1 cellular context compared by ENCODE assay signal in genomic region chr16:4475880-4476790, GRCh38.
TF ChIP-seq lines count a peak whose summit lies in the region.

TSS of gene HMOX2 (plus strand) at chr16:4476398. CDS start at chr16:4505525, 29,127 bp downstream.

TF ChIP-seq in HepG2, 621 proteins besides CTCF, POLR2A, EP300 and RAD21 (continued from another document and continues in another):
- TF ChIP-seq, protein P1, sequence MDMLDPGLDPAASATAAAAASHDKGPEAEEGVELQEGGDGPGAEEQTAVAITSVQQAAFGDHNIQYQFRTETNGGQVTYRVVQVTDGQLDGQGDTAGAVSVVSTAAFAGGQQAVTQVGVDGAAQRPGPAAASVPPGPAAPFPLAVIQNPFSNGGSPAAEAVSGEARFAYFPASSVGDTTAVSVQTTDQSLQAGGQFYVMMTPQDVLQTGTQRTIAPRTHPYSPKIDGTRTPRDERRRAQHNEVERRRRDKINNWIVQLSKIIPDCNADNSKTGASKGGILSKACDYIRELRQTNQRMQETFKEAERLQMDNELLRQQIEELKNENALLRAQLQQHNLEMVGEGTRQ (IDR thresholded peaks at IDR 0.05; ENCODE audit: low read depth, low read length): no peak
- TF ChIP-seq, protein P1 (CRISPR knock-in tag; IDR thresholded peaks at IDR 0.05; ENCODE audit: borderline replicate concordance): peak; percentile 15; the same call in 1 of the 2 replicates
- TF ChIP-seq ZNF550 (CRISPR knock-in tag; IDR thresholded peaks at IDR 0.05; ENCODE audit: borderline replicate concordance) (no peak), ARID5B (CRISPR knock-in tag; IDR thresholded peaks at IDR 0.05) (peak; percentile 62), PHF8 (CRISPR knock-in tag; IDR thresholded peaks at IDR 0.05) (peak; percentile 88), DZIP1 (CRISPR knock-in tag; IDR thresholded peaks at IDR 0.05) (peak; percentile 71), ISX (CRISPR knock-in tag; conservative IDR thresholded peaks at IDR 0.05) (no peak), RBFOX2 (IDR thresholded peaks at IDR 0.05; ENCODE audit: low read depth, low read length) (peak; percentile 90), TARDBP (CRISPR knock-in tag; IDR thresholded peaks at IDR 0.05) (peak; percentile 88), ZKSCAN1 (IDR thresholded peaks at IDR 0.05; ENCODE audit: low read length) (no peak), RFXAP (CRISPR knock-in tag; IDR thresholded peaks at IDR 0.05; ENCODE audit: borderline replicate concordance) (peak; percentile 85; the same call in 1 of the 2 replicates), MEF2D (CRISPR knock-in tag; IDR thresholded peaks at IDR 0.05) (no peak), SOX13 (IDR thresholded peaks at IDR 0.05) (no peak), SOX13 (CRISPR knock-in tag; conservative IDR thresholded peaks at IDR 0.05 in 1 of 2, IDR thresholded peaks at IDR 0.05 in 1 of 2) (peak in 1 of 2 experiments; percentile 72; a peak in 2 of 4 replicates), ISL2 (CRISPR knock-in tag; IDR thresholded peaks at IDR 0.05) (peak; percentile 28; the same call in 1 of the 2 replicates), HOXA5 (CRISPR knock-in tag; IDR thresholded peaks at IDR 0.05) (no peak; the same call in 1 of the 2 replicates), SMAD3 (CRISPR knock-in tag; IDR thresholded peaks at IDR 0.05) (no peak), NCOA1 (CRISPR knock-in tag; IDR thresholded peaks at IDR 0.05) (no peak), ZNF670 (CRISPR knock-in tag; IDR thresholded peaks at IDR 0.05; ENCODE audit: borderline replicate concordance) (no peak), U2AF1 (optimal IDR thresholded peaks at IDR 0.05; ENCODE audit: low read depth, low read length) (no peak), ZNF639 (CRISPR knock-in tag; conservative IDR thresholded peaks at IDR 0.05) (no peak), ETV5 (CRISPR knock-in tag; IDR thresholded peaks at IDR 0.05; ENCODE audit: borderline replicate concordance) (peak; percentile 80), KDM1A (CRISPR knock-in tag; IDR thresholded peaks at IDR 0.05) (no peak), SOX6 (IDR thresholded peaks at IDR 0.05) (no peak), SOX6 (CRISPR knock-in tag; IDR thresholded peaks at IDR 0.05) (no peak), CHD2 (IDR thresholded peaks at IDR 0.05; ENCODE audit: low read depth, low read length) (peak; percentile 32; the same call in 1 of the 2 replicates), SMARCC2 (IDR thresholded peaks at IDR 0.05) (no peak), ZNF24 (IDR thresholded peaks at IDR 0.05) (no peak), NFYC (CRISPR knock-in tag; IDR thresholded peaks at IDR 0.05) (peak; percentile 48; the same call in 1 of the 2 replicates), FOSL1 (CRISPR knock-in tag; IDR thresholded peaks at IDR 0.05; ENCODE audit: borderline replicate concordance) (no peak)
- TF ChIP-seq, protein P2, sequence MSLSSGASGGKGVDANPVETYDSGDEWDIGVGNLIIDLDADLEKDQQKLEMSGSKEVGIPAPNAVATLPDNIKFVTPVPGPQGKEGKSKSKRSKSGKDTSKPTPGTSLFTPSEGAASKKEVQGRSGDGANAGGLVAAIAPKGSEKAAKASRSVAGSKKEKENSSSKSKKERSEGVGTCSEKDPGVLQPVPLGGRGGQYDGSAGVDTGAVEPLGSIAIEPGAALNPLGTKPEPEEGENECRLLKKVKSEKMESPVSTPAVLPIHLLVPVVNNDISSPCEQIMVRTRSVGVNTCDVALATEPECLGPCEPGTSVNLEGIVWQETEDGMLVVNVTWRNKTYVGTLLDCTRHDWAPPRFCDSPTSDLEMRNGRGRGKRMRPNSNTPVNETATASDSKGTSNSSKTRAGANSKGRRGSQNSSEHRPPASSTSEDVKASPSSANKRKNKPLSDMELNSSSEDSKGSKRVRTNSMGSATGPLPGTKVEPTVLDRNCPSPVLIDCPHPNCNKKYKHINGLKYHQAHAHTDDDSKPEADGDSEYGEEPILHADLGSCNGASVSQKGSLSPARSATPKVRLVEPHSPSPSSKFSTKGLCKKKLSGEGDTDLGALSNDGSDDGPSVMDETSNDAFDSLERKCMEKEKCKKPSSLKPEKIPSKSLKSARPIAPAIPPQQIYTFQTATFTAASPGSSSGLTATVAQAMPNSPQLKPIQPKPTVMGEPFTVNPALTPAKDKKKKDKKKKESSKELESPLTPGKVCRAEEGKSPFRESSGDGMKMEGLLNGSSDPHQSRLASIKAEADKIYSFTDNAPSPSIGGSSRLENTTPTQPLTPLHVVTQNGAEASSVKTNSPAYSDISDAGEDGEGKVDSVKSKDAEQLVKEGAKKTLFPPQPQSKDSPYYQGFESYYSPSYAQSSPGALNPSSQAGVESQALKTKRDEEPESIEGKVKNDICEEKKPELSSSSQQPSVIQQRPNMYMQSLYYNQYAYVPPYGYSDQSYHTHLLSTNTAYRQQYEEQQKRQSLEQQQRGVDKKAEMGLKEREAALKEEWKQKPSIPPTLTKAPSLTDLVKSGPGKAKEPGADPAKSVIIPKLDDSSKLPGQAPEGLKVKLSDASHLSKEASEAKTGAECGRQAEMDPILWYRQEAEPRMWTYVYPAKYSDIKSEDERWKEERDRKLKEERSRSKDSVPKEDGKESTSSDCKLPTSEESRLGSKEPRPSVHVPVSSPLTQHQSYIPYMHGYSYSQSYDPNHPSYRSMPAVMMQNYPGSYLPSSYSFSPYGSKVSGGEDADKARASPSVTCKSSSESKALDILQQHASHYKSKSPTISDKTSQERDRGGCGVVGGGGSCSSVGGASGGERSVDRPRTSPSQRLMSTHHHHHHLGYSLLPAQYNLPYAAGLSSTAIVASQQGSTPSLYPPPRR (CRISPR knock-in tag; IDR thresholded peaks at IDR 0.05; ENCODE audit: borderline replicate concordance): peak; percentile 60; the same call in 1 of the 2 replicates
- TF ChIP-seq, protein P3, sequence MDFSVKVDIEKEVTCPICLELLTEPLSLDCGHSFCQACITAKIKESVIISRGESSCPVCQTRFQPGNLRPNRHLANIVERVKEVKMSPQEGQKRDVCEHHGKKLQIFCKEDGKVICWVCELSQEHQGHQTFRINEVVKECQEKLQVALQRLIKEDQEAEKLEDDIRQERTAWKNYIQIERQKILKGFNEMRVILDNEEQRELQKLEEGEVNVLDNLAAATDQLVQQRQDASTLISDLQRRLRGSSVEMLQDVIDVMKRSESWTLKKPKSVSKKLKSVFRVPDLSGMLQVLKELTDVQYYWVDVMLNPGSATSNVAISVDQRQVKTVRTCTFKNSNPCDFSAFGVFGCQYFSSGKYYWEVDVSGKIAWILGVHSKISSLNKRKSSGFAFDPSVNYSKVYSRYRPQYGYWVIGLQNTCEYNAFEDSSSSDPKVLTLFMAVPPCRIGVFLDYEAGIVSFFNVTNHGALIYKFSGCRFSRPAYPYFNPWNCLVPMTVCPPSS (IDR thresholded peaks at IDR 0.05): no peak
- TF ChIP-seq, protein P4, sequence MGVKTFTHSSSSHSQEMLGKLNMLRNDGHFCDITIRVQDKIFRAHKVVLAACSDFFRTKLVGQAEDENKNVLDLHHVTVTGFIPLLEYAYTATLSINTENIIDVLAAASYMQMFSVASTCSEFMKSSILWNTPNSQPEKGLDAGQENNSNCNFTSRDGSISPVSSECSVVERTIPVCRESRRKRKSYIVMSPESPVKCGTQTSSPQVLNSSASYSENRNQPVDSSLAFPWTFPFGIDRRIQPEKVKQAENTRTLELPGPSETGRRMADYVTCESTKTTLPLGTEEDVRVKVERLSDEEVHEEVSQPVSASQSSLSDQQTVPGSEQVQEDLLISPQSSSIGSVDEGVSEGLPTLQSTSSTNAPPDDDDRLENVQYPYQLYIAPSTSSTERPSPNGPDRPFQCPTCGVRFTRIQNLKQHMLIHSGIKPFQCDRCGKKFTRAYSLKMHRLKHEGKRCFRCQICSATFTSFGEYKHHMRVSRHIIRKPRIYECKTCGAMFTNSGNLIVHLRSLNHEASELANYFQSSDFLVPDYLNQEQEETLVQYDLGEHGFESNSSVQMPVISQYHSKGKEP (CRISPR knock-in tag; IDR thresholded peaks at IDR 0.05): 0 out of 2 replicates have a peak, but pooled peaks have one; percentile 28
- TF ChIP-seq, protein P5, sequence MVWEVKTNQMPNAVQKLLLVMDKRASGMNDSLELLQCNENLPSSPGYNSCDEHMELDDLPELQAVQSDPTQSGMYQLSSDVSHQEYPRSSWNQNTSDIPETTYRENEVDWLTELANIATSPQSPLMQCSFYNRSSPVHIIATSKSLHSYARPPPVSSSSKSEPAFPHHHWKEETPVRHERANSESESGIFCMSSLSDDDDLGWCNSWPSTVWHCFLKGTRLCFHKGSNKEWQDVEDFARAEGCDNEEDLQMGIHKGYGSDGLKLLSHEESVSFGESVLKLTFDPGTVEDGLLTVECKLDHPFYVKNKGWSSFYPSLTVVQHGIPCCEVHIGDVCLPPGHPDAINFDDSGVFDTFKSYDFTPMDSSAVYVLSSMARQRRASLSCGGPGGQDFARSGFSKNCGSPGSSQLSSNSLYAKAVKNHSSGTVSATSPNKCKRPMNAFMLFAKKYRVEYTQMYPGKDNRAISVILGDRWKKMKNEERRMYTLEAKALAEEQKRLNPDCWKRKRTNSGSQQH (CRISPR knock-in tag; IDR thresholded peaks at IDR 0.05; ENCODE audit: low read depth): peak; percentile 61; the same call in 1 of the 2 replicates
- TF ChIP-seq, protein P6, sequence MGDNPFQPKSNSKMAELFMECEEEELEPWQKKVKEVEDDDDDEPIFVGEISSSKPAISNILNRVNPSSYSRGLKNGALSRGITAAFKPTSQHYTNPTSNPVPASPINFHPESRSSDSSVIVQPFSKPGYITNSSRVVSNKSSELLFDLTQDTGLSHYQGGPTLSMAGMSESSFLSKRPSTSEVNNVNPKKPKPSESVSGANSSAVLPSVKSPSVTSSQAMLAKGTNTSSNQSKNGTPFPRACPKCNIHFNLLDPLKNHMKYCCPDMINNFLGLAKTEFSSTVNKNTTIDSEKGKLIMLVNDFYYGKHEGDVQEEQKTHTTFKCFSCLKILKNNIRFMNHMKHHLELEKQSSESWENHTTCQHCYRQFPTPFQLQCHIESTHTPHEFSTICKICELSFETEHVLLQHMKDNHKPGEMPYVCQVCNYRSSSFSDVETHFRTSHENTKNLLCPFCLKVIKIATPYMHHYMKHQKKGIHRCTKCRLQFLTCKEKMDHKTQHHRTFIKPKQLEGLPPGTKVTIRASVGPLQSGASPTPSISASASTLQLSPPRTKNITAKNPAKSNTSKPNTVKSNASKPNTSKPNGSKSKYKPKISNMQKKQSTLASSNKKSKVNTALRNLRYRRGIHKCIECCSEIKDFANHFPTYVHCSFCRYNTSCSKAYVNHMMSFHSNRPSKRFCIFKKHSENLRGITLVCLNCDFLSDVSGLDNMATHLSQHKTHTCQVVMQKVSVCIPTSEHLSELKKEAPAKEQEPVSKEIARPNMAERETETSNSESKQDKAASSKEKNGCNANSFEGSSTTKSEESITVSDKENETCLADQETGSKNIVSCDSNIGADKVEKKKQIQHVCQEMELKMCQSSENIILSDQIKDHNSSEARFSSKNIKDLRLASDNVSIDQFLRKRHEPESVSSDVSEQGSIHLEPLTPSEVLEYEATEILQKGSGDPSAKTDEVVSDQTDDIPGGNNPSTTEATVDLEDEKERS (CRISPR knock-in tag; IDR thresholded peaks at IDR 0.05): no peak
